1 cellular context compared by ENCODE assay signal in genomic region chr5:82422751-82423181, GRCh38.
TF ChIP-seq lines count a peak whose summit lies in the region.

No MANE protein-coding gene starts in this region.

TF ChIP-seq in K562, 482 proteins besides CTCF, POLR2A, EP300 and RAD21 (continued from another document and continues in another):
- TF ChIP-seq MLLT1 (IDR thresholded peaks at IDR 0.05): peak in 1 of 2 experiments; percentile 13; a peak in 1 of 4 replicates
- TF ChIP-seq ZKSCAN8 (CRISPR knock-in tag; IDR thresholded peaks at IDR 0.05): 0 out of 2 replicates have a peak, but pooled peaks have one; percentile 21
- TF ChIP-seq TCF3 (CRISPR knock-in tag; IDR thresholded peaks at IDR 0.05): peak; percentile 16; the same call in 1 of the 2 replicates
- 0 out of 2 replicates have a peak, but pooled peaks have one; percentile 45 for TF ChIP-seq MAFG (tag; conservative IDR thresholded peaks at IDR 0.05)
- TF ChIP-seq TAF1 (IDR thresholded peaks at IDR 0.05; ENCODE audit: control insufficient read depth, extremely low read depth, insufficient read depth, low read length, severe bottlenecking): no peak
- TF ChIP-seq HNRNPL (IDR thresholded peaks at IDR 0.05; ENCODE audit: low read depth, low read length): no peak
- peak; percentile 53 for TF ChIP-seq RBBP5 (IDR thresholded peaks at IDR 0.05; ENCODE audit: borderline replicate concordance, insufficient read depth, low read length, poor library complexity, severe bottlenecking)
- peak; percentile 69; the same call in 1 of the 2 replicates for TF ChIP-seq MTA3 (IDR thresholded peaks at IDR 0.05; ENCODE audit: borderline replicate concordance)
- TF ChIP-seq, protein P1, sequence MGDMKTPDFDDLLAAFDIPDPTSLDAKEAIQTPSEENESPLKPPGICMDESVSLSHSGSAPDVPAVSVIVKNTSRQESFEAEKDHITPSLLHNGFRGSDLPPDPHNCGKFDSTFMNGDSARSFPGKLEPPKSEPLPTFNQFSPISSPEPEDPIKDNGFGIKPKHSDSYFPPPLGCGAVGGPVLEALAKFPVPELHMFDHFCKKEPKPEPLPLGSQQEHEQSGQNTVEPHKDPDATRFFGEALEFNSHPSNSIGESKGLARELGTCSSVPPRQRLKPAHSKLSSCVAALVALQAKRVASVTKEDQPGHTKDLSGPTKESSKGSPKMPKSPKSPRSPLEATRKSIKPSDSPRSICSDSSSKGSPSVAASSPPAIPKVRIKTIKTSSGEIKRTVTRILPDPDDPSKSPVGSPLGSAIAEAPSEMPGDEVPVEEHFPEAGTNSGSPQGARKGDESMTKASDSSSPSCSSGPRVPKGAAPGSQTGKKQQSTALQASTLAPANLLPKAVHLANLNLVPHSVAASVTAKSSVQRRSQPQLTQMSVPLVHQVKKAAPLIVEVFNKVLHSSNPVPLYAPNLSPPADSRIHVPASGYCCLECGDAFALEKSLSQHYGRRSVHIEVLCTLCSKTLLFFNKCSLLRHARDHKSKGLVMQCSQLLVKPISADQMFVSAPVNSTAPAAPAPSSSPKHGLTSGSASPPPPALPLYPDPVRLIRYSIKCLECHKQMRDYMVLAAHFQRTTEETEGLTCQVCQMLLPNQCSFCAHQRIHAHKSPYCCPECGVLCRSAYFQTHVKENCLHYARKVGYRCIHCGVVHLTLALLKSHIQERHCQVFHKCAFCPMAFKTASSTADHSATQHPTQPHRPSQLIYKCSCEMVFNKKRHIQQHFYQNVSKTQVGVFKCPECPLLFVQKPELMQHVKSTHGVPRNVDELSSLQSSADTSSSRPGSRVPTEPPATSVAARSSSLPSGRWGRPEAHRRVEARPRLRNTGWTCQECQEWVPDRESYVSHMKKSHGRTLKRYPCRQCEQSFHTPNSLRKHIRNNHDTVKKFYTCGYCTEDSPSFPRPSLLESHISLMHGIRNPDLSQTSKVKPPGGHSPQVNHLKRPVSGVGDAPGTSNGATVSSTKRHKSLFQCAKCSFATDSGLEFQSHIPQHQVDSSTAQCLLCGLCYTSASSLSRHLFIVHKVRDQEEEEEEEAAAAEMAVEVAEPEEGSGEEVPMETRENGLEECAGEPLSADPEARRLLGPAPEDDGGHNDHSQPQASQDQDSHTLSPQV (IDR thresholded peaks at IDR 0.05): peak; percentile 69
- TF ChIP-seq, protein P2, sequence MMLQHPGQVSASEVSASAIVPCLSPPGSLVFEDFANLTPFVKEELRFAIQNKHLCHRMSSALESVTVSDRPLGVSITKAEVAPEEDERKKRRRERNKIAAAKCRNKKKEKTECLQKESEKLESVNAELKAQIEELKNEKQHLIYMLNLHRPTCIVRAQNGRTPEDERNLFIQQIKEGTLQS (IDR thresholded peaks at IDR 0.05): peak; percentile 46; the same call in 1 of the 2 replicates
- TF ChIP-seq, protein P2 (CRISPR knock-in tag; conservative IDR thresholded peaks at IDR 0.05): no peak
- TF ChIP-seq ZNF175 (CRISPR knock-in tag; IDR thresholded peaks at IDR 0.05; ENCODE audit: low read depth): peak; percentile 84
- no peak; the same call in 1 of the 2 replicates for TF ChIP-seq ZNF24 (IDR thresholded peaks at IDR 0.05)
- peak; percentile 80 for TF ChIP-seq BHLHE40 (IDR thresholded peaks at IDR 0.05; ENCODE audit: low read length)
- TF ChIP-seq SMARCA4 (IDR thresholded peaks at IDR 0.05): peak; percentile 68
- TF ChIP-seq, protein P3, sequence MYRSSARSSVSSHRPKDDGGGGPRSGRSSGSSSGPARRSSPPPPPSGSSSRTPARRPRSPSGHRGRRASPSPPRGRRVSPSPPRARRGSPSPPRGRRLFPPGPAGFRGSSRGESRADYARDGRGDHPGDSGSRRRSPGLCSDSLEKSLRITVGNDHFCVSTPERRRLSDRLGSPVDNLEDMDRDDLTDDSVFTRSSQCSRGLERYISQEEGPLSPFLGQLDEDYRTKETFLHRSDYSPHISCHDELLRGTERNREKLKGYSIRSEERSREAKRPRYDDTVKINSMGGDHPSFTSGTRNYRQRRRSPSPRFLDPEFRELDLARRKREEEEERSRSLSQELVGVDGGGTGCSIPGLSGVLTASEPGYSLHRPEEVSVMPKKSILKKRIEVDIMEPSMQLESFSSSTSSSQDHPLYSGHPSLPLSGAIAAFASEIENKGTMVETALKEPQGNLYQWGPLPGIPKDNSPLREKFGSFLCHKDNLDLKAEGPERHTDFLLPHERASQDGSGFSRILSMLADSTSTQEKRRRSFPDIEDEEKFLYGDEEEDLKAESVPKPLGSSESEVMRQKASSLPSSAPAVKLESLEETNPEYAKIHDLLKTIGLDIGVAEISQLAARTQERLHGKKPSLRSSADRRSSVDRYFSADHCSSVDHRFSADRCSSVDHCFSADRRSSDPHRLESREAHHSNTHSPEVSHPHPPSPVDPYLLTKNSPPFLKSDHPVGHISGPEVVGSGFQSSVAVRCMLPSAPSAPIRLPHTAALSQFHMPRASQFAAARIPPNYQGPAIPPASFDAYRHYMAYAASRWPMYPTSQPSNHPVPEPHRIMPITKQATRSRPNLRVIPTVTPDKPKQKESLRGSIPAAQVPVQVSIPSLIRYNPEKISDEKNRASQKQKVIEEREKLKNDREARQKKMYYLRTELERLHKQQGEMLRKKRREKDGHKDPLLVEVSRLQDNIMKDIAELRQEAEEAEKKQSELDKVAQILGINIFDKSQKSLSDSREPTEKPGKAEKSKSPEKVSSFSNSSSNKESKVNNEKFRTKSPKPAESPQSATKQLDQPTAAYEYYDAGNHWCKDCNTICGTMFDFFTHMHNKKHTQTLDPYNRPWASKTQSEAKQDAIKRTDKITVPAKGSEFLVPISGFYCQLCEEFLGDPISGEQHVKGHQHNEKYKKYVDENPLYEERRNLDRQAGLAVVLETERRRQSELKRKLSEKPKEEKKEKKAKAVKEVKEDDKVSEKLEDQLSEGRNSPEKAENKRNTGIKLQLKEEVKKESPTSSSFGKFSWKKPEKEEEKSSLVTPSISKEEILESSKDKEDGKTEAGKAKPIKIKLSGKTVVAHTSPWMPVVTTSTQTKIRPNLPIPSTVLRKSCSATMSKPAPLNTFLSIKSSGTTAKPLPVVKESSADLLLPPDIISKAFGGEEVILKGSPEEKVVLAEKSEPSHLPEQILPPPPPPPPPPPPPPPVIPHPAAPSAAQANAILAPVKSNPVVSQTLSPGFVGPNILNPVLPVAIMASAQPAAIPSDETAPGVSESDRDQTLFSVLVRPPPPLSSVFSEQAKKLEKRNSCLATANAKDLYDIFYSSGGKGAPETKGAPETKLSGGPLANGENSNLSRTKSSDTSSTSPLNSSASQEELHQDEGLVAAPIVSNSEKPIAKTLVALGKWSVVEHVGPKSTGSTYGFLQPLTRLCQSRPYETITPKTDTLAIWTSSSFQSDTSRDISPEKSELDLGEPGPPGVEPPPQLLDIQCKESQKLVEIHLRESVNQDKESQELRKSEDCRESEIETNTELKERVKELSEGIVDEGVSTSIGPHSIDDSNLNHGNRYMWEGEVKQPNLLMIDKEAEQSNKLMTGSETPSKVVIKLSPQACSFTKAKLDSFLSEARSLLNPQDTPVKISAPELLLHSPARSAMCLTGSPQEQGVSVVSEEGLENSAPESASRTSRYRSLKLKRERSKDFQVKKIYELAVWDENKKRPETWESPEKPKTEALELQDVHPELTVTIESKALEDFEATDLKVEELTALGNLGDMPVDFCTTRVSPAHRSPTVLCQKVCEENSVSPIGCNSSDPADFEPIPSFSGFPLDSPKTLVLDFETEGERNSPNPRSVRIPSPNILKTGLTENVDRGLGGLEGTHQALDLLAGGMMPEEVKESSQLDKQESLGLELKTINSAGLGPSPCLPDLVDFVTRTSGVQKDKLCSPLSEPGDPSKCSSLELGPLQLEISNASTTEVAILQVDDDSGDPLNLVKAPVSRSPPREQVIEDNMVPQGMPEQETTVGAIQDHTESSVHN (IDR thresholded peaks at IDR 0.05; ENCODE audit: borderline replicate concordance in 1 of 2, low read depth in 1 of 2): peak in 1 of 2 experiments; percentile 73; a peak in 2 of 4 replicates
- TF ChIP-seq CXXC5 (CRISPR knock-in tag; IDR thresholded peaks at IDR 0.05): peak; percentile 59; the same call in 1 of the 2 replicates
- no peak for TF ChIP-seq TEAD2 (tag; IDR thresholded peaks at IDR 0.05)
- TF ChIP-seq MEF2D (tag; conservative IDR thresholded peaks at IDR 0.05; ENCODE audit: low read depth): no peak; the same call in 1 of the 2 replicates
- TF ChIP-seq YY1 (IDR thresholded peaks at IDR 0.05; ENCODE audit: borderline replicate concordance in 1 of 3, control insufficient read depth in 1 of 3, extremely low read depth in 1 of 3, insufficient read depth in 3 of 3, insufficient read length in 1 of 3, insufficient replicate concordance in 2 of 3, low read depth in 1 of 3, low read length in 2 of 3): peak in 1 of 3 experiments; percentile 18
- TF ChIP-seq TFAM (CRISPR knock-in tag; conservative IDR thresholded peaks at IDR 0.05): no peak
- TF ChIP-seq, protein P4, sequence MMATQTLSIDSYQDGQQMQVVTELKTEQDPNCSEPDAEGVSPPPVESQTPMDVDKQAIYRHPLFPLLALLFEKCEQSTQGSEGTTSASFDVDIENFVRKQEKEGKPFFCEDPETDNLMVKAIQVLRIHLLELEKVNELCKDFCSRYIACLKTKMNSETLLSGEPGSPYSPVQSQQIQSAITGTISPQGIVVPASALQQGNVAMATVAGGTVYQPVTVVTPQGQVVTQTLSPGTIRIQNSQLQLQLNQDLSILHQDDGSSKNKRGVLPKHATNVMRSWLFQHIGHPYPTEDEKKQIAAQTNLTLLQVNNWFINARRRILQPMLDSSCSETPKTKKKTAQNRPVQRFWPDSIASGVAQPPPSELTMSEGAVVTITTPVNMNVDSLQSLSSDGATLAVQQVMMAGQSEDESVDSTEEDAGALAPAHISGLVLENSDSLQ (IDR thresholded peaks at IDR 0.05): peak; percentile 55
- 0 out of 2 replicates have a peak, but pooled peaks have one; percentile 30 for TF ChIP-seq ZNF589 (CRISPR knock-in tag; IDR thresholded peaks at IDR 0.05; ENCODE audit: low read depth)
- TF ChIP-seq ZFP36 (IDR thresholded peaks at IDR 0.05; ENCODE audit: low read depth, low read length, partially characterized antibody): no peak
- peak; percentile 37; the same call in 1 of the 2 replicates for TF ChIP-seq NCOR1 (IDR thresholded peaks at IDR 0.05)
- TF ChIP-seq, protein P5, sequence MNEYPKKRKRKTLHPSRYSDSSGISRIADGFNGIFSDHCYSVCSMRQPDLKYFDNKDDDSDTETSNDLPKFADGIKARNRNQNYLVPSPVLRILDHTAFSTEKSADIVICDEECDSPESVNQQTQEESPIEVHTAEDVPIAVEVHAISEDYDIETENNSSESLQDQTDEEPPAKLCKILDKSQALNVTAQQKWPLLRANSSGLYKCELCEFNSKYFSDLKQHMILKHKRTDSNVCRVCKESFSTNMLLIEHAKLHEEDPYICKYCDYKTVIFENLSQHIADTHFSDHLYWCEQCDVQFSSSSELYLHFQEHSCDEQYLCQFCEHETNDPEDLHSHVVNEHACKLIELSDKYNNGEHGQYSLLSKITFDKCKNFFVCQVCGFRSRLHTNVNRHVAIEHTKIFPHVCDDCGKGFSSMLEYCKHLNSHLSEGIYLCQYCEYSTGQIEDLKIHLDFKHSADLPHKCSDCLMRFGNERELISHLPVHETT (CRISPR knock-in tag; conservative IDR thresholded peaks at IDR 0.05 in 1 of 2, IDR thresholded peaks at IDR 0.05 in 1 of 2): peak in 1 of 2 experiments; percentile 48; a peak in 1 of 4 replicates
- TF ChIP-seq, protein P6, sequence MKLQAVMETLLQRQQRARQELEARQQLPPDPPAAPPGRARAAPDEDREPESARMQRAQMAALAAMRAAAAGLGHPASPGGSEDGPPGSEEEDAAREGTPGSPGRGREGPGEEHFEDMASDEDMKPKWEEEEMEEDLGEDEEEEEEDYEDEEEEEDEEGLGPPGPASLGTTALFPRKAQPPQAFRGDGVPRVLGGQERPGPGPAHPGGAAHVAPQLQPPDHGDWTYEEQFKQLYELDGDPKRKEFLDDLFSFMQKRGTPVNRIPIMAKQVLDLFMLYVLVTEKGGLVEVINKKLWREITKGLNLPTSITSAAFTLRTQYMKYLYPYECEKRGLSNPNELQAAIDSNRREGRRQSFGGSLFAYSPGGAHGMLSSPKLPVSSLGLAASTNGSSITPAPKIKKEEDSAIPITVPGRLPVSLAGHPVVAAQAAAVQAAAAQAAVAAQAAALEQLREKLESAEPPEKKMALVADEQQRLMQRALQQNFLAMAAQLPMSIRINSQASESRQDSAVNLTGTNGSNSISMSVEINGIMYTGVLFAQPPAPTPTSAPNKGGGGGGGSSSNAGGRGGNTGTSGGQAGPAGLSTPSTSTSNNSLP (IDR thresholded peaks at IDR 0.05; ENCODE audit: borderline replicate concordance, low read depth, low read length): peak; percentile 61; the same call in 1 of the 2 replicates
- TF ChIP-seq GABPA (tag; conservative IDR thresholded peaks at IDR 0.05; ENCODE audit: low read depth): 0 out of 2 replicates have a peak, but pooled peaks have one; percentile 33
- TF ChIP-seq ZFX (CRISPR knock-in tag; IDR thresholded peaks at IDR 0.05): peak; percentile 44
- peak; percentile 23 for TF ChIP-seq CCNT2 (IDR thresholded peaks at IDR 0.05; ENCODE audit: borderline replicate concordance, extremely low read depth, insufficient read length, low read depth, low read length)
- TF ChIP-seq, protein P7, sequence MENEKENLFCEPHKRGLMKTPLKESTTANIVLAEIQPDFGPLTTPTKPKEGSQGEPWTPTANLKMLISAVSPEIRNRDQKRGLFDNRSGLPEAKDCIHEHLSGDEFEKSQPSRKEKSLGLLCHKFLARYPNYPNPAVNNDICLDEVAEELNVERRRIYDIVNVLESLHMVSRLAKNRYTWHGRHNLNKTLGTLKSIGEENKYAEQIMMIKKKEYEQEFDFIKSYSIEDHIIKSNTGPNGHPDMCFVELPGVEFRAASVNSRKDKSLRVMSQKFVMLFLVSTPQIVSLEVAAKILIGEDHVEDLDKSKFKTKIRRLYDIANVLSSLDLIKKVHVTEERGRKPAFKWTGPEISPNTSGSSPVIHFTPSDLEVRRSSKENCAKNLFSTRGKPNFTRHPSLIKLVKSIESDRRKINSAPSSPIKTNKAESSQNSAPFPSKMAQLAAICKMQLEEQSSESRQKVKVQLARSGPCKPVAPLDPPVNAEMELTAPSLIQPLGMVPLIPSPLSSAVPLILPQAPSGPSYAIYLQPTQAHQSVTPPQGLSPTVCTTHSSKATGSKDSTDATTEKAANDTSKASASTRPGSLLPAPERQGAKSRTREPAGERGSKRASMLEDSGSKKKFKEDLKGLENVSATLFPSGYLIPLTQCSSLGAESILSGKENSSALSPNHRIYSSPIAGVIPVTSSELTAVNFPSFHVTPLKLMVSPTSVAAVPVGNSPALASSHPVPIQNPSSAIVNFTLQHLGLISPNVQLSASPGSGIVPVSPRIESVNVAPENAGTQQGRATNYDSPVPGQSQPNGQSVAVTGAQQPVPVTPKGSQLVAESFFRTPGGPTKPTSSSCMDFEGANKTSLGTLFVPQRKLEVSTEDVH (IDR thresholded peaks at IDR 0.05; ENCODE audit: low read depth, partially characterized antibody): peak; percentile 34
- peak; percentile 63 for TF ChIP-seq MAFK (IDR thresholded peaks at IDR 0.05; ENCODE audit: low read length)
- TF ChIP-seq HDAC3 (IDR thresholded peaks at IDR 0.05; ENCODE audit: borderline replicate concordance, partially characterized antibody): peak; percentile 56
